ENCODE assay signal across 1 cellular context in genomic region chr3:53881691-53882593, GRCh38.
TF ChIP-seq lines count a peak whose summit lies in the region.

Gene ACTR8 (minus strand): TSS chr3:53882152. CDS start chr3:53882101, 51 bp downstream.

TF ChIP-seq in HepG2, 621 proteins besides CTCF, POLR2A, EP300 and RAD21 (continued from another document and continues in another):
- TF ChIP-seq PRDM10 (CRISPR knock-in tag; IDR thresholded peaks at IDR 0.05; ENCODE audit: low read depth) (peak; percentile 75), DRAP1 (CRISPR knock-in tag; IDR thresholded peaks at IDR 0.05) (no peak; the same call in 1 of the 2 replicates), ZNF790 (CRISPR knock-in tag; IDR thresholded peaks at IDR 0.05; ENCODE audit: borderline replicate concordance) (no peak), ZNF710 (CRISPR knock-in tag; IDR thresholded peaks at IDR 0.05; ENCODE audit: borderline replicate concordance) (peak; percentile 85), CBX1 (IDR thresholded peaks at IDR 0.05; ENCODE audit: low read depth) (peak; percentile 62), THYN1 (CRISPR knock-in tag; IDR thresholded peaks at IDR 0.05; ENCODE audit: borderline replicate concordance, low read depth) (peak; percentile 54; the same call in 1 of the 2 replicates), HNF1B (CRISPR knock-in tag; IDR thresholded peaks at IDR 0.05) (peak; percentile 82), ZSCAN9 (CRISPR knock-in tag; IDR thresholded peaks at IDR 0.05; ENCODE audit: borderline replicate concordance) (peak; percentile 35; the same call in 1 of the 2 replicates), RCOR2 (CRISPR knock-in tag; IDR thresholded peaks at IDR 0.05) (no peak), ZNF431 (CRISPR knock-in tag; IDR thresholded peaks at IDR 0.05; ENCODE audit: borderline replicate concordance, low read depth) (no peak; the same call in 1 of the 2 replicates), ZBTB26 (CRISPR knock-in tag; IDR thresholded peaks at IDR 0.05; ENCODE audit: borderline replicate concordance) (peak; percentile 68; the same call in 1 of the 2 replicates), ZNF530 (CRISPR knock-in tag; IDR thresholded peaks at IDR 0.05; ENCODE audit: low read depth) (no peak), ELK4 (CRISPR knock-in tag; IDR thresholded peaks at IDR 0.05; ENCODE audit: borderline replicate concordance) (no peak), ZNF646 (CRISPR knock-in tag; IDR thresholded peaks at IDR 0.05) (no peak), ZNF263 (CRISPR knock-in tag; IDR thresholded peaks at IDR 0.05) (no peak), MYNN (CRISPR knock-in tag; IDR thresholded peaks at IDR 0.05; ENCODE audit: low read depth) (no peak), ZNF547 (CRISPR knock-in tag; IDR thresholded peaks at IDR 0.05) (peak; percentile 66), ZNF713 (CRISPR knock-in tag; IDR thresholded peaks at IDR 0.05) (no peak), ZNF414 (CRISPR knock-in tag; IDR thresholded peaks at IDR 0.05) (0 out of 2 replicates have a peak, but pooled peaks have one; percentile 47), NR0B2 (CRISPR knock-in tag; IDR thresholded peaks at IDR 0.05) (0 out of 2 replicates have a peak, but pooled peaks have one; percentile 68), CREB3 (CRISPR knock-in tag; IDR thresholded peaks at IDR 0.05) (no peak), REPIN1 (CRISPR knock-in tag; IDR thresholded peaks at IDR 0.05; ENCODE audit: borderline replicate concordance, low read depth) (peak; percentile 93), ZNF253 (CRISPR knock-in tag; IDR thresholded peaks at IDR 0.05; ENCODE audit: borderline replicate concordance) (no peak), ZNF891 (CRISPR knock-in tag; IDR thresholded peaks at IDR 0.05) (peak; percentile 48; the same call in 1 of the 2 replicates), HOXA3 (CRISPR knock-in tag; IDR thresholded peaks at IDR 0.05) (peak; percentile 89), BCLAF1 (IDR thresholded peaks at IDR 0.05) (no peak), BHLHE40 (IDR thresholded peaks at IDR 0.05; ENCODE audit: low read length) (no peak), SRSF4 (IDR thresholded peaks at IDR 0.05; ENCODE audit: low read depth, low read length, poor library complexity, severe bottlenecking) (no peak)
